ENCODE assay signal across 9 cellular contexts in genomic region chrX:137427061-137427778, GRCh38.
A peak's percentile ranks its signal among the peaks of the same experiment; 100 is the strongest.
DNase-seq lines count a peak whose midpoint lies in the region; ATAC-seq and TF ChIP-seq lines count a peak whose summit lies in the region.
"Had no signal": no experiment of that assay in that cellular context is flagged by ENCODE, and none has a peak within 500 bp of the region (broad histone marks: within the 10 kb centered on the region; RNA-seq: fewer than 3 reads in every experiment).

No MANE protein-coding gene starts in this region.

- WGBS in heart left ventricle, 4 donors, result 2 to 30% (median 15%) methylated on average over 37 to 50 of the region's 50 CpGs

- H3K9me3 Mint-ChIP-seq in type B pancreatic cell, result peaks cover 4% of the 10 kb centered on the region

- H3K36me3 Mint-ChIP-seq in type B pancreatic cell, result no peaks in the 10 kb centered on the region

- TF ChIP-seq CTCF in heart left ventricle (IDR thresholded peaks at IDR 0.05), result no peak
- TF ChIP-seq CTCF in astrocyte of the cerebellum (IDR thresholded peaks at IDR 0.05; ENCODE audit: low read depth, low read length, missing control alignments), result no peak
- TF ChIP-seq CTCF in lower lobe of right lung (IDR thresholded peaks at IDR 0.05), result no peak
- TF ChIP-seq CTCF in type B pancreatic cell (conservative IDR thresholded peaks at IDR 0.05), result no peak

- ATAC-seq in heart left ventricle (no peak), left cardiac atrium (no peak), lower lobe of right lung (peak in 1 of 2 donors; percentile 31), HG03520 (IDR thresholded peaks at IDR 0.05; ENCODE audit: unreplicated experiment) (no peak)

- H3K27me3 ChIP-seq in heart left ventricle, result peaks cover 12 to 89% (median 60%) of the 10 kb centered on the region in 9 donors
- H3K27me3 ChIP-seq in lower lobe of right lung (ENCODE audit: low read depth), result peaks cover 64% of the 10 kb centered on the region

- H3K27ac ChIP-seq in heart left ventricle, result no peak overlapping the region
- no peak overlapping the region for H3K27ac ChIP-seq in lower lobe of right lung

- H3K9me3 ChIP-seq in heart left ventricle (no peaks in the 10 kb centered on the region), lower lobe of right lung (no peaks in the 10 kb centered on the region)

- no peaks in the 10 kb centered on the region for H3K36me3 ChIP-seq in heart left ventricle
- H3K36me3 ChIP-seq in lower lobe of right lung, result no peaks in the 10 kb centered on the region

- no peaks in the 10 kb centered on the region for H3K4me1 Mint-ChIP-seq in type B pancreatic cell (ENCODE audit: unreplicated experiment)

- H3K4me1 ChIP-seq in heart left ventricle (peaks cover 0 to 15% (median 2%) of the 10 kb centered on the region in 12 donors), lower lobe of right lung (peaks cover 14% of the 10 kb centered on the region)

- TF ChIP-seq POLR2A in heart left ventricle (IDR thresholded peaks at IDR 0.05), result no peak

- H3K4me3 ChIP-seq in heart left ventricle (peak overlapping the region in 11 of 12 donors; percentile 27 to 58 (median 49)), astrocyte of the cerebellum (ENCODE audit: low read depth, low read length) (peak overlapping the region; percentile 45), lower lobe of right lung (peak overlapping the region; percentile 56)

- DNase-seq in heart left ventricle, result no peak
- no peak for DNase-seq in left cardiac atrium
- no peak for DNase-seq in astrocyte of the cerebellum (ENCODE audit: low read depth)
- DNase-seq in lower lobe of right lung, result no peak
- DNase-seq in type B pancreatic cell (ENCODE audit: extremely low spot score, unreplicated experiment), result no peak
- no peak for DNase-seq in SK-N-DZ (ENCODE audit: low spot score)
- DNase-seq in activated gamma-delta T cell (lab: John Stamatoyannopoulos, UW), result no peak
- DNase-seq: aorta had no signal

- peaks cover 81% of the 10 kb centered on the region for H3K27me3 Mint-ChIP-seq in type B pancreatic cell

- peak overlapping the region; percentile 80 for H3K4me3 Mint-ChIP-seq in type B pancreatic cell

- H3K27ac Mint-ChIP-seq in type B pancreatic cell, result no peak overlapping the region

- in situ Hi-C loops in astrocyte of the cerebellum (cut with HindIII; ENCODE audit: low sequenced_read_pairs), result no loop called here

- intact Hi-C loops in heart left ventricle (cut with DNase I), result no loop called here
- intact Hi-C loops in left cardiac atrium (cut with DNase I), result no loop called here
- intact Hi-C loops in lower lobe of right lung (cut with DNase I), result no loop called here
